In the genomic region with DNA sequence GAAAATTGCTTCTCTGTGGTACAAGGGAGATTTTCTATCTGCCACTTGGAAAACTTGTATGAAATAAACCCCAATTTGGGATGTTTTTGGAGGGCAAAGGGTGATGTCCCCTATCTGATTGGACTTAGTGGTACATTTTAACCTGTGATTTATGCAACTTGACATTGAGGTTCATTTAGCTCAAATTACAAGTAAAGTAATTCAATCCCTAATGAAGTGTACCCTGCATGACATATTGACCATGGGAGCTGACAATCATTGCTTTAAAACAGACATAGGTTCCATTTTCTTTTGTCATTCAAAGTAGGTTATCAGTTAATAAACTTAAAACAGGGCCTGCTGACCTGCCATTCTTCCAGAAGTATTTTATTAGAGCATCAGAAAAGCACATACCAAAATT, we compare ENCODE assay signal across 26 cellular contexts.
"Had no signal": no experiment of that assay in that cellular context is flagged by ENCODE, and none has a peak within 500 bp of the region (broad histone marks: within the 10 kb centered on the region; RNA-seq: fewer than 3 reads in every experiment).

No MANE protein-coding gene starts in this region.

- DNase-seq: colonic mucosa; cortex of kidney; effector CD8-positive, alpha-beta T cell; effector memory CD8-positive, alpha-beta T cell; endodermal cell; erythroblast; esophagus squamous epithelium; foreskin fibroblast; foreskin melanocyte; gastrocnemius medialis; glutamatergic neuron; head of caudate nucleus; heart right ventricle; hippocampal formation; islet precursor cell; kidney; kidney glomerular epithelial cell; left colon; left lung; left ventricle myocardium superior; lower lobe of right lung; mesenchymal stem cell; midbrain had no signal

- H3K27me3 Mint-ChIP-seq: dendritic cell treated with granulocyte-macrophage colony-stimulating factor and Interleukin-4, amounts not matched to agents 40 ng/mL and 50 ng/mL, for 4 days; effector memory CD8-positive, alpha-beta T cell had no signal

- H3K36me3 ChIP-seq: colonic mucosa, esophagus squamous epithelium, gastrocnemius medialis, heart right ventricle, left lung, lower lobe of right lung had no signal

- H3K4me3 ChIP-seq: colonic mucosa, esophagus squamous epithelium, gastrocnemius medialis, heart right ventricle, left lung, lower lobe of right lung had no signal

- H3K27ac Mint-ChIP-seq: dendritic cell treated with granulocyte-macrophage colony-stimulating factor and Interleukin-4, amounts not matched to agents 40 ng/mL and 50 ng/mL, for 4 days; effector memory CD8-positive, alpha-beta T cell; endodermal cell had no signal

- ATAC-seq: effector memory CD8-positive, alpha-beta T cell; esophagus mucosa; gastrocnemius medialis; heart right ventricle; left colon; left lung; left ventricle myocardium superior; lower lobe of right lung had no signal

- H3K4me1 ChIP-seq: colonic mucosa, esophagus squamous epithelium, gastrocnemius medialis, heart right ventricle, left lung, lower lobe of right lung had no signal

- H3K4me3 Mint-ChIP-seq: dendritic cell treated with granulocyte-macrophage colony-stimulating factor and Interleukin-4, amounts not matched to agents 40 ng/mL and 50 ng/mL, for 4 days; effector memory CD8-positive, alpha-beta T cell; endodermal cell had no signal

- H3K4me1 Mint-ChIP-seq: endodermal cell had no signal

- H3K9me3 Mint-ChIP-seq: dendritic cell treated with granulocyte-macrophage colony-stimulating factor and Interleukin-4, amounts not matched to agents 40 ng/mL and 50 ng/mL, for 4 days; effector memory CD8-positive, alpha-beta T cell; endodermal cell had no signal

- H3K27ac ChIP-seq: colonic mucosa, epithelial cell of prostate, esophagus squamous epithelium, gastrocnemius medialis, heart right ventricle, left lung, lower lobe of right lung had no signal

- H3K27me3 ChIP-seq: colonic mucosa, esophagus squamous epithelium, gastrocnemius medialis, left lung had no signal
